Comparison of ENCODE assay signal across 9 cellular contexts in genomic region chr16:87611456-87611855, GRCh38. TPM values are rescaled to one million over a fixed set of nuclear protein-coding genes. Genes with fewer than 3 reads are reported as not detected.
"Had no signal": no experiment of that assay in that cellular context is flagged by ENCODE, and none has a peak within 500 bp of the region (broad histone marks: within the 10 kb centered on the region; RNA-seq: fewer than 3 reads in every experiment).

No MANE protein-coding gene starts in this region.

- ATAC-seq: HCT116, HepG2 had no signal

- DNase-seq: GOT3, KBM-7 had no signal

- H3K9me3 ChIP-seq: HAP-1 had no signal

- H3K4me2 ChIP-seq: KMS-11 had no signal

- H3K4me1 Mint-ChIP-seq: IgD-negative memory B cell had no signal

- H3K27ac Mint-ChIP-seq: IgD-negative memory B cell had no signal

- H3K4me3 ChIP-seq: HAP-1 had no signal

- H3K36me3 ChIP-seq: HAP-1 had no signal

- H3K4me3 Mint-ChIP-seq: IgD-negative memory B cell had no signal

- H3K36me3 Mint-ChIP-seq: IgD-negative memory B cell had no signal

- H3K4me1 ChIP-seq: HAP-1 had no signal

- H3K27ac ChIP-seq: HL-60, KMS-11 had no signal

RNA-seq across cellular contexts. Expression of gene JPH3, which starts 9.1 kb away (rescaled TPM):
- total RNA-seq: HepG2, HT1080 had no signal
- polyA plus RNA-seq: HepG2, IgD-negative memory B cell had no signal
